27 cellular contexts compared by ENCODE assay signal in genomic region chr12:39993261-39993660, GRCh38.
"Had no signal": no experiment of that assay in that cellular context is flagged by ENCODE, and none has a peak within 500 bp of the region (broad histone marks: within the 10 kb centered on the region; RNA-seq: fewer than 3 reads in every experiment).

No MANE protein-coding gene starts in this region.

- H3K4me1 ChIP-seq: esophagus squamous epithelium had no signal

- H3K27ac ChIP-seq: brain microvascular endothelial cell, epithelial cell of prostate, esophagus squamous epithelium, gastroesophageal sphincter, heart right ventricle had no signal

- FAIRE-seq: astrocyte, bronchial epithelial cell, colon had no signal

- H3K27me3 ChIP-seq: brain microvascular endothelial cell, esophagus squamous epithelium, gastroesophageal sphincter, heart right ventricle had no signal

- ATAC-seq: activated CD4-positive, alpha-beta T cell treated with anti-CD3 and anti-CD28 coated beads for 36 hours; activated CD8-positive, alpha-beta T cell treated with anti-CD3 and anti-CD28 coated beads, Interleukin-2, amount 10 ng/mL, durations not matched to agents 7 days and 5 days; activated T-cell treated with anti-CD3 and anti-CD28 coated beads, Interleukin-2, amount 50 U/mL, for 4 hours; activated T-helper 17 cell treated with anti-CD3 and anti-CD28 coated beads, Interleukin-2, amount 50 U/mL, for 72 hours; effector memory CD8-positive, alpha-beta T cell; gastroesophageal sphincter; heart right ventricle had no signal

- DNase-seq: activated CD4-positive, alpha-beta memory T cell treated with anti-CD3 and anti-CD28 coated beads for 36 hours; activated CD4-positive, alpha-beta T cell treated with anti-CD3 and anti-CD28 coated beads for 36 hours; activated CD4-positive, alpha-beta T cell treated with anti-CD3 and anti-CD28 coated beads, Interleukin-2, amount 10 ng/mL, durations not matched to agents 24 days and 14 days; activated CD4-positive, CD25-positive, alpha-beta regulatory T cell; activated CD4-positive, CD25-positive, alpha-beta regulatory T cell treated with anti-CD3 and anti-CD28 coated beads, Interleukin-2, amount 50 U/mL, for 72 hours; activated CD8-positive, alpha-beta T cell treated with anti-CD3 and anti-CD28 coated beads, Interleukin-2, amount 10 ng/mL, durations not matched to agents 7 days and 5 days; activated effector memory CD4-positive, alpha-beta T cell treated with Interleukin-2 at 50 U/mL for 16 hours; activated gamma-delta T cell treated with Interleukin-2 at 50 U/mL for 16 hours; activated naive CD4-positive, alpha-beta T cell treated with anti-CD3 and anti-CD28 coated beads, Interleukin-2, amount 50 U/mL, for 16 hours; activated naive CD4-positive, alpha-beta T cell treated with Interleukin-2 at 50 U/mL for 16 hours; activated T-cell treated with anti-CD3 and anti-CD28 coated beads, Interleukin-2, amount 50 U/mL, for 4 hours; amniotic stem cell; brain microvascular endothelial cell; cortex of kidney; dermis blood vessel endothelial cell; effector CD4-positive, alpha-beta T cell; effector memory CD8-positive, alpha-beta T cell; esophagus squamous epithelium; foreskin melanocyte; heart right ventricle; T-helper 2 cell had no signal

- H3K36me3 ChIP-seq: brain microvascular endothelial cell, esophagus squamous epithelium, heart right ventricle had no signal

- H3K4me3 ChIP-seq: esophagus squamous epithelium, gastroesophageal sphincter, heart right ventricle had no signal
